In the genomic region with DNA sequence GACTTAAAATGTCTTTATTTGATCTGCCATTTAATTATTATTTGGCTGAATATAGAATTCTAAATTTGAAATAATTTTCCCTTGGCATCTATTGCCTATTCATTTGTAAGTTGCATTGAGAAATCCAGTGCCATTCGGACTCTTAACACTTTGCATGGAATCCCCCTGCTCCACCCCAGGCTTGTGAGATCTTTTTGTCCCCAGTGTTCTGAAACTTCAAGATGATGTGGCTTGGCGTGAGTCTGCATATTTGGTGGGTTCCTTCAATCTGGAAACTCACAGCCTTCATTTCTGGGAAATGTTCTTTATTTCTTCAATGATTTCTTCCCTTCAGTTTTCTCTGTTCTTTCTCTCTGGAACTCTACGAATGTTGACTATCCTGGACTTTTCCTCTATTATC, we compare ENCODE assay signal across 24 cellular contexts.
DNase-seq lines count a peak whose midpoint lies in the region; ATAC-seq and TF ChIP-seq lines count a peak whose summit lies in the region.
"Had no signal": no experiment of that assay in that cellular context is flagged by ENCODE, and none has a peak within 500 bp of the region (broad histone marks: within the 10 kb centered on the region; RNA-seq: fewer than 3 reads in every experiment).

No MANE protein-coding gene starts in this region.

- no peak overlapping the region for H3K4me3 Mint-ChIP-seq in activated naive CD4-positive, alpha-beta T cell treated with anti-CD3 and anti-CD28 coated beads for 36 hours
- H3K4me3 Mint-ChIP-seq in T-cell (no peak overlapping the region), neural crest cell (no peak overlapping the region)
- no peak overlapping the region for H3K4me3 Mint-ChIP-seq in activated naive CD8-positive, alpha-beta T cell treated with anti-CD3 and anti-CD28 coated beads, Interleukin-2, amount 50 U/mL, for 24 hours
- H3K4me3 Mint-ChIP-seq: B cell, CD14-positive monocyte, H9, HFFc6 had no signal

- POLR2A ChIA-PET in T-cell (lab: Charles Lee) = interaction anchor here in 1 of 2 donors (0.6 kb wide), 2 partner anchors 132 to 631 kb away, joined by 3 to 5 read pairs; no protein-coding TSS in a partner anchor

- H3K36me3 Mint-ChIP-seq in activated naive CD4-positive, alpha-beta T cell treated with anti-CD3 and anti-CD28 coated beads for 36 hours (ENCODE audit: low read depth) = peaks cover 29% of the 10 kb centered on the region
- H3K36me3 Mint-ChIP-seq in T-cell (peaks cover 50% of the 10 kb centered on the region), neural crest cell (ENCODE audit: low read depth) (peaks cover 25% of the 10 kb centered on the region)
- H3K36me3 Mint-ChIP-seq in activated naive CD8-positive, alpha-beta T cell treated with anti-CD3 and anti-CD28 coated beads, Interleukin-2, amount 50 U/mL, for 24 hours (ENCODE audit: low read depth) = peaks cover 40% of the 10 kb centered on the region

- TF ChIP-seq CTCF in neural crest cell (conservative IDR thresholded peaks at IDR 0.05) = no peak

- DNase-seq in activated naive CD4-positive, alpha-beta T cell treated with anti-CD3 and anti-CD28 coated beads for 36 hours = no peak
- DNase-seq in activated naive CD4-positive, alpha-beta T cell (lab: John Stamatoyannopoulos, UW) = no peak
- DNase-seq in T-cell (no peak), neural crest cell (ENCODE audit: low read depth, low spot score) (no peak), SJCRH30 (no peak)
- DNase-seq in activated naive CD8-positive, alpha-beta T cell treated with anti-CD3 and anti-CD28 coated beads, Interleukin-2, amount 50 U/mL, for 24 hours = no peak
- DNase-seq: DMS53, GDM1, GM23248, H9, HFFc6, MG63, NCI-H1417, NCI-H187, NCI-H446 treated with DMSO at 0.1 percent for 48 hours, NCI-H526 treated with DMSO at 0.1 percent for 48 hours, OCI-M1 had no signal

- H3K27ac Mint-ChIP-seq in activated naive CD4-positive, alpha-beta T cell treated with anti-CD3 and anti-CD28 coated beads for 36 hours = peak overlapping the region; percentile 30
- H3K27ac Mint-ChIP-seq in T-cell (peak overlapping the region; percentile 7 to 48), neural crest cell (ENCODE audit: unreplicated experiment) (peak overlapping the region; percentile 21)
- H3K27ac Mint-ChIP-seq in activated naive CD8-positive, alpha-beta T cell treated with anti-CD3 and anti-CD28 coated beads, Interleukin-2, amount 50 U/mL, for 24 hours = peak overlapping the region; percentile 73
- H3K27ac Mint-ChIP-seq: B cell, HFFc6 had no signal

- peaks cover 3% of the 10 kb centered on the region; the same call in 1 of the 2 replicates for H3K9me3 ChIP-seq in SJCRH30 (replicated peaks)

- intact Hi-C loops in activated naive CD4-positive, alpha-beta T cell treated with anti-CD3 and anti-CD28 coated beads for 36 hours (cut with micrococcal nuclease) = no loop called here

- CTCF ChIA-PET in activated naive CD4-positive, alpha-beta T cell treated with anti-CD3 and anti-CD28 coated beads for 36 hours (lab: Charles Lee) = interaction anchor here (0.7 to 1.7 kb wide), 3 partner anchors 9 to 70 kb away, joined by 3 to 4 read pairs (median 4); no protein-coding TSS in a partner anchor
- CTCF ChIA-PET in T-cell (lab: Charles Lee) = no interaction called here

- no peaks in the 10 kb centered on the region for H3K27me3 ChIP-seq in SJCRH30
- H3K27me3 ChIP-seq: MG63 had no signal

- H3K9me3 Mint-ChIP-seq in activated naive CD4-positive, alpha-beta T cell treated with anti-CD3 and anti-CD28 coated beads for 36 hours = peaks cover 2% of the 10 kb centered on the region
- no peaks in the 10 kb centered on the region for H3K9me3 Mint-ChIP-seq in T-cell
- no peaks in the 10 kb centered on the region for H3K9me3 Mint-ChIP-seq in activated naive CD8-positive, alpha-beta T cell treated with anti-CD3 and anti-CD28 coated beads, Interleukin-2, amount 50 U/mL, for 24 hours
- H3K9me3 Mint-ChIP-seq in neural crest cell = peaks cover 2% of the 10 kb centered on the region

- ATAC-seq in T-cell (replicated peaks in 1 of 4) (no peak), HG03432 (IDR thresholded peaks at IDR 0.05; ENCODE audit: unreplicated experiment) (no peak)
- ATAC-seq in activated naive CD8-positive, alpha-beta T cell treated with anti-CD3 and anti-CD28 coated beads, Interleukin-2, amount 50 U/mL, for 24 hours = no peak
- ATAC-seq: A549, HepG2, K562 had no signal

- no peak overlapping the region for H3K27ac ChIP-seq in SJCRH30
- H3K27ac ChIP-seq: A549, GM23248, HL-60 had no signal

- peaks cover 21% of the 10 kb centered on the region for H3K36me3 ChIP-seq in SJCRH30

- H3K4me3 ChIP-seq in SJCRH30 = no peak overlapping the region
- H3K4me3 ChIP-seq: A549, GM23248, K562, MG63 had no signal

- peaks cover 6% of the 10 kb centered on the region for H3K4me1 Mint-ChIP-seq in activated naive CD4-positive, alpha-beta T cell treated with anti-CD3 and anti-CD28 coated beads for 36 hours (ENCODE audit: low read depth)
- no peaks in the 10 kb centered on the region for H3K4me1 Mint-ChIP-seq in T-cell
- peaks cover 2% of the 10 kb centered on the region for H3K4me1 Mint-ChIP-seq in activated naive CD8-positive, alpha-beta T cell treated with anti-CD3 and anti-CD28 coated beads, Interleukin-2, amount 50 U/mL, for 24 hours
- peaks cover 4% of the 10 kb centered on the region for H3K4me1 Mint-ChIP-seq in neural crest cell
- H3K4me1 Mint-ChIP-seq: B cell had no signal

- H3K4me1 ChIP-seq in SJCRH30 = no peaks in the 10 kb centered on the region
- H3K4me1 ChIP-seq: A549 had no signal

- no peaks in the 10 kb centered on the region for H3K27me3 Mint-ChIP-seq in activated naive CD4-positive, alpha-beta T cell treated with anti-CD3 and anti-CD28 coated beads for 36 hours (ENCODE audit: low read depth)
- H3K27me3 Mint-ChIP-seq in T-cell (no peaks in the 10 kb centered on the region), neural crest cell (ENCODE audit: low read depth) (no peaks in the 10 kb centered on the region)
- no peaks in the 10 kb centered on the region for H3K27me3 Mint-ChIP-seq in activated naive CD8-positive, alpha-beta T cell treated with anti-CD3 and anti-CD28 coated beads, Interleukin-2, amount 50 U/mL, for 24 hours
- H3K27me3 Mint-ChIP-seq: B cell had no signal

Comparison
In these comparisons a context has a peak if more than half of its experiments do, and no peak if none do; other contexts are left out.
1. H3K27ac Mint-ChIP-seq: peak in every context shown above with its lines; median percentile 73 in activated naive CD8-positive, alpha-beta T cell treated with anti-CD3 and anti-CD28 coated beads, Interleukin-2, amount 50 U/mL, for 24 hours; 30 in activated naive CD4-positive, alpha-beta T cell treated with anti-CD3 and anti-CD28 coated beads for 36 hours; 28 in T-cell; 21 in neural crest cell.